Comparison of ENCODE assay signal across 27 cellular contexts in the genomic region with DNA sequence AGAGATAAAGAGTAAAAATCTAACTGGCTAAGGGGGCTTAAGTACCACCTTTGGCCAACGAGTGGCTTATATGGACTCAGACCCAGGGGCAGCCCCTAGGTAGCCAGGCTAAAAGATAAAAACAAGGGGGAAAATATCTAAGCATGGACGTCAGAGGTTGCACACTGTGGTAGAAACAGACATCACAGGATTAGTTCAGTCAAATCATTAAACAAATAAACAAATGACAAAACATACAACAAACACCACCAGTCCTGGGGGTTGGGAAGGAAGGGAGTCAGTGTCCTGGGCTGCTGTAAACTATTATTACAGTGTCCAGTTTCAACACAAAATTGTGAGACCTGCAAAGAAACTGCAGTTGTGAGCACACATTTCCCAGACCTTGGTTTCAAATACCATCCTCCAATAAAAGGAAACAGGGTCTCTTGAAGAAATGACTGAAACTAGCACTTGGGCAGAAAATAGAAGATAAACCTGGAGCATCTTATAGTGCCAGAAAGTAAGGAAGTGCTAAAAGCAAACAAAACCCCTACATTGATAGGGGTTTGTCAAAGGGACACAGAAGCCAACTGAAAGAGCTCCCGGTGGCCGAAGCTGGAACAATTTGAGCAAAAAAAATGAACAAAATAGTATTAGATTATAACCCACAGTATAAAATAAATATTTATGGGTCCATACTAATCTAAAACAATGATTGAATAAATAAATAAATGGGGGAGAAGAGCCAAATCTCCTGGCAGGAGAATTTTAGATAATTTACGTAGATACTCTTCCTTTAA.
DNase-seq lines count a peak whose midpoint lies in the region; ATAC-seq and TF ChIP-seq lines count a peak whose summit lies in the region.
"Had no signal": no experiment of that assay in that cellular context is flagged by ENCODE, and none has a peak within 500 bp of the region (broad histone marks: within the 10 kb centered on the region; RNA-seq: fewer than 3 reads in every experiment).

No MANE protein-coding gene starts in this region.

- no peak overlapping the region for H3K9ac ChIP-seq in smooth muscle cell (ENCODE audit: low read depth)

- H4K20me1 ChIP-seq in GM23338 (replicated peaks; ENCODE audit: insufficient read depth) (no peaks in the 10 kb centered on the region), smooth muscle cell (ENCODE audit: low read depth) (no peaks in the 10 kb centered on the region)

- no peaks in the 10 kb centered on the region for H3K4me1 Mint-ChIP-seq in GM23338

- H3K36me3 Mint-ChIP-seq in GM23338 (ENCODE audit: low read depth) = no peaks in the 10 kb centered on the region
- H3K36me3 Mint-ChIP-seq: activated CD4-positive, alpha-beta memory T cell treated with anti-CD3 and anti-CD28 coated beads for 36 hours; natural killer cell treated with Interleukin-12 subunit alpha and Interleukin-12 subunit beta and Interleukin-15 and Interleukin-18, amount 100 ng/mL, for 72 hours; stimulated activated memory B cell treated with anti-CD40 and anti-IgM and Interleukin-4, amounts not matched to agents 10 μg/mL and 1 μg/mL and 100 μg/mL, for 72 hours had no signal

- H3K9me2 ChIP-seq in GM23338 (ENCODE audit: insufficient read depth) = 0 out of 2 replicates have a peak, but pooled peaks cover 4% of the 10 kb centered on the region

- no peak overlapping the region for H3K27ac Mint-ChIP-seq in GM23338
- H3K27ac Mint-ChIP-seq: activated B cell treated with CpG ODN at 0.5 μM for 24 hours; activated CD4-positive, alpha-beta memory T cell treated with anti-CD3 and anti-CD28 coated beads for 36 hours; stimulated activated memory B cell treated with anti-CD40 and anti-IgM and Interleukin-4, amounts not matched to agents 10 μg/mL and 1 μg/mL and 100 μg/mL, for 72 hours had no signal

- no peak overlapping the region for H3K27ac ChIP-seq in GM23338 (ENCODE audit: low read depth)
- 0 out of 2 replicates have a peak overlapping the region, but pooled peaks have one; percentile 8 for H3K27ac ChIP-seq in SJSA1
- H3K27ac ChIP-seq in smooth muscle cell (ENCODE audit: low read depth) = peak overlapping the region; percentile 26
- H3K27ac ChIP-seq: breast epithelium, heart right ventricle, prostate gland, skin epidermis, thoracic aorta, vagina had no signal

- 66% methylated on average over 5 of the region's 5 CpGs for WGBS in smooth muscle cell (ENCODE audit: low lambda C conversion rate)

- H2AFZ ChIP-seq in GM23338 = peak overlapping the region; percentile 69; the same call in 1 of the 2 replicates
- H2AFZ ChIP-seq in smooth muscle cell (ENCODE audit: low read depth) = peak overlapping the region; percentile 45

- H3F3A ChIP-seq in GM23338 (replicated peaks; ENCODE audit: low read depth) = no peaks in the 10 kb centered on the region
- no peaks in the 10 kb centered on the region for H3F3A ChIP-seq in smooth muscle cell (ENCODE audit: low read depth)

- ATAC-seq in GM23338 = no peak
- ATAC-seq: K562, left colon had no signal

- H3K36me3 ChIP-seq in GM23338 (ENCODE audit: insufficient read depth) (no peaks in the 10 kb centered on the region), SJSA1 (no peaks in the 10 kb centered on the region), smooth muscle cell (ENCODE audit: low read depth) (no peaks in the 10 kb centered on the region)
- H3K36me3 ChIP-seq: breast epithelium, heart right ventricle, prostate gland, thoracic aorta, vagina had no signal

- H3K4me3 ChIP-seq in GM23338 (no peak overlapping the region), SJSA1 (no peak overlapping the region), smooth muscle cell (no peak overlapping the region)
- H3K4me3 ChIP-seq: breast epithelium, heart right ventricle, K562, prostate gland, skin epidermis, thoracic aorta, vagina had no signal

- no peak overlapping the region for H3K4me3 Mint-ChIP-seq in GM23338
- H3K4me3 Mint-ChIP-seq: activated B cell treated with CpG ODN at 0.5 μM for 24 hours; activated CD4-positive, alpha-beta memory T cell treated with anti-CD3 and anti-CD28 coated beads for 36 hours; dendritic cell treated with granulocyte-macrophage colony-stimulating factor and Interleukin-4, amounts not matched to agents 40 ng/mL and 50 ng/mL, for 4 days; natural killer cell treated with Interleukin-12 subunit alpha and Interleukin-12 subunit beta and Interleukin-15 and Interleukin-18, amount 100 ng/mL, for 72 hours; stimulated activated memory B cell treated with anti-CD40 and anti-IgM and Interleukin-4, amounts not matched to agents 10 μg/mL and 1 μg/mL and 100 μg/mL, for 72 hours had no signal

- H3K79me2 ChIP-seq in GM23338 (replicated peaks; ENCODE audit: insufficient read depth) = no peaks in the 10 kb centered on the region
- no peaks in the 10 kb centered on the region for H3K79me2 ChIP-seq in smooth muscle cell (ENCODE audit: low read depth)

- H3K27me3 Mint-ChIP-seq in GM23338 (ENCODE audit: insufficient read depth, low read depth, poor library complexity) = no peaks in the 10 kb centered on the region
- H3K27me3 Mint-ChIP-seq: activated B cell treated with CpG ODN at 0.5 μM for 24 hours; dendritic cell treated with granulocyte-macrophage colony-stimulating factor and Interleukin-4, amounts not matched to agents 40 ng/mL and 50 ng/mL, for 4 days; stimulated activated memory B cell treated with anti-CD40 and anti-IgM and Interleukin-4, amounts not matched to agents 10 μg/mL and 1 μg/mL and 100 μg/mL, for 72 hours had no signal

- no peak overlapping the region for H3K4me2 ChIP-seq in GM23338
- H3K4me2 ChIP-seq in smooth muscle cell = peak overlapping the region; percentile 8

- no peaks in the 10 kb centered on the region for H3K9me3 ChIP-seq in SJSA1 (replicated peaks)
- H3K9me3 ChIP-seq in smooth muscle cell (replicated peaks; ENCODE audit: low read depth) = no peaks in the 10 kb centered on the region
- H3K9me3 ChIP-seq: breast epithelium, heart right ventricle, prostate gland, thoracic aorta, vagina had no signal

- no peaks in the 10 kb centered on the region for H3K27me3 ChIP-seq in GM23338 (ENCODE audit: insufficient read depth)
- H3K27me3 ChIP-seq in SJSA1 (replicated peaks) = no peaks in the 10 kb centered on the region
- H3K27me3 ChIP-seq in smooth muscle cell (ENCODE audit: low read depth) = no peaks in the 10 kb centered on the region
- H3K27me3 ChIP-seq: breast epithelium, heart right ventricle, vagina had no signal

- DNase-seq in GM23338 (ENCODE audit: low spot score) = no peak
- DNase-seq in SJSA1 (ENCODE audit: low read depth in 1 of 2, low spot score in 2 of 2) = peak in 1 of 2 experiments; percentile 54
- peak; percentile 43 for DNase-seq in iris pigment epithelial cell (ENCODE audit: low read depth)
- DNase-seq in smooth muscle cell (lab: John Stamatoyannopoulos, UW; ENCODE audit: unreplicated experiment) = no peak
- DNase-seq in stimulated activated naive CD4-positive, alpha-beta T cell treated with Interleukin-2 at 50 U/mL for 16 hours (lab: John Stamatoyannopoulos, UW) = no peak
- no peak for DNase-seq in nucleus accumbens (lab: John Stamatoyannopoulos, UW)
- DNase-seq in cerebellar cortex (ENCODE audit: low spot score) = no peak
- DNase-seq: activated B cell treated with CpG ODN at 0.5 μM for 24 hours; activated CD4-positive, alpha-beta memory T cell treated with anti-CD3 and anti-CD28 coated beads for 36 hours; activated gamma-delta T cell; activated T-cell treated with anti-CD3 and anti-CD28 coated beads for 4 hours; heart right ventricle; left colon; MM.1S; NCI-H2171 treated with DMSO at 0.1 percent for 48 hours; NCI-H526; stimulated activated CD4-positive, alpha-beta T cell treated with anti-CD3 and anti-CD28 coated beads, Interleukin-2, amount 100 ng/mL, for 24 hours; T-helper 9 cell had no signal

- H3K4me1 ChIP-seq in GM23338 (ENCODE audit: insufficient read depth) (no peaks in the 10 kb centered on the region), SJSA1 (replicated peaks) (peaks cover 8% of the 10 kb centered on the region), smooth muscle cell (ENCODE audit: low read depth) (no peaks in the 10 kb centered on the region)
- H3K4me1 ChIP-seq: breast epithelium, heart right ventricle, prostate gland, vagina had no signal

- H3K9me3 Mint-ChIP-seq in GM23338 = no peaks in the 10 kb centered on the region
- H3K9me3 Mint-ChIP-seq: activated B cell treated with CpG ODN at 0.5 μM for 24 hours; activated CD4-positive, alpha-beta memory T cell treated with anti-CD3 and anti-CD28 coated beads for 36 hours; dendritic cell treated with granulocyte-macrophage colony-stimulating factor and Interleukin-4, amounts not matched to agents 40 ng/mL and 50 ng/mL, for 4 days; natural killer cell treated with Interleukin-12 subunit alpha and Interleukin-12 subunit beta and Interleukin-15 and Interleukin-18, amount 100 ng/mL, for 72 hours; stimulated activated memory B cell treated with anti-CD40 and anti-IgM and Interleukin-4, amounts not matched to agents 10 μg/mL and 1 μg/mL and 100 μg/mL, for 72 hours had no signal

- TF ChIP-seq CTCF in GM23338 (conservative IDR thresholded peaks at IDR 0.05; ENCODE audit: low read depth in 2 of 2) = 0 out of 4 replicates have a peak, but pooled peaks of 1 of the 2 experiments have one; percentile 14
- no peak for TF ChIP-seq CTCF in smooth muscle cell (IDR thresholded peaks at IDR 0.05; ENCODE audit: borderline replicate concordance, insufficient read depth, poor library complexity, severe bottlenecking)

TF ChIP-seq in GM23338, 12 proteins besides CTCF, POLR2A, EP300 and RAD21 (continues in another document):
- TF ChIP-seq, protein P1, sequence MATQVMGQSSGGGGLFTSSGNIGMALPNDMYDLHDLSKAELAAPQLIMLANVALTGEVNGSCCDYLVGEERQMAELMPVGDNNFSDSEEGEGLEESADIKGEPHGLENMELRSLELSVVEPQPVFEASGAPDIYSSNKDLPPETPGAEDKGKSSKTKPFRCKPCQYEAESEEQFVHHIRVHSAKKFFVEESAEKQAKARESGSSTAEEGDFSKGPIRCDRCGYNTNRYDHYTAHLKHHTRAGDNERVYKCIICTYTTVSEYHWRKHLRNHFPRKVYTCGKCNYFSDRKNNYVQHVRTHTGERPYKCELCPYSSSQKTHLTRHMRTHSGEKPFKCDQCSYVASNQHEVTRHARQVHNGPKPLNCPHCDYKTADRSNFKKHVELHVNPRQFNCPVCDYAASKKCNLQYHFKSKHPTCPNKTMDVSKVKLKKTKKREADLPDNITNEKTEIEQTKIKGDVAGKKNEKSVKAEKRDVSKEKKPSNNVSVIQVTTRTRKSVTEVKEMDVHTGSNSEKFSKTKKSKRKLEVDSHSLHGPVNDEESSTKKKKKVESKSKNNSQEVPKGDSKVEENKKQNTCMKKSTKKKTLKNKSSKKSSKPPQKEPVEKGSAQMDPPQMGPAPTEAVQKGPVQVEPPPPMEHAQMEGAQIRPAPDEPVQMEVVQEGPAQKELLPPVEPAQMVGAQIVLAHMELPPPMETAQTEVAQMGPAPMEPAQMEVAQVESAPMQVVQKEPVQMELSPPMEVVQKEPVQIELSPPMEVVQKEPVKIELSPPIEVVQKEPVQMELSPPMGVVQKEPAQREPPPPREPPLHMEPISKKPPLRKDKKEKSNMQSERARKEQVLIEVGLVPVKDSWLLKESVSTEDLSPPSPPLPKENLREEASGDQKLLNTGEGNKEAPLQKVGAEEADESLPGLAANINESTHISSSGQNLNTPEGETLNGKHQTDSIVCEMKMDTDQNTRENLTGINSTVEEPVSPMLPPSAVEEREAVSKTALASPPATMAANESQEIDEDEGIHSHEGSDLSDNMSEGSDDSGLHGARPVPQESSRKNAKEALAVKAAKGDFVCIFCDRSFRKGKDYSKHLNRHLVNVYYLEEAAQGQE (IDR thresholded peaks at IDR 0.05; ENCODE audit: unreplicated experiment) = no peak
